ENCODE assay signal across 8 cellular contexts in genomic region chr21:36297555-36297937, GRCh38. TPM values are rescaled to one million over a fixed set of nuclear protein-coding genes. Genes with fewer than 3 reads are reported as not detected.
DNase-seq lines count a peak whose midpoint lies in the region; ATAC-seq, FAIRE-seq and TF ChIP-seq lines count a peak whose summit lies in the region.

No MANE protein-coding gene starts in this region.

- peak overlapping the region; percentile 28 for H3K4me3 ChIP-seq in GM12865 (ENCODE audit: low read depth, low read length)
- H3K4me3 ChIP-seq in OCI-LY7 (ENCODE audit: low read depth, low read length, poor library complexity, severe bottlenecking): peak overlapping the region; percentile 60
- H3K4me3 ChIP-seq in duodenal mucosa (ENCODE audit: low read depth in 1 of 2, low read length in 2 of 2): peak overlapping the region; percentile 67 to 70
- H3K4me3 ChIP-seq in skeletal muscle satellite cell (ENCODE audit: low read length): no peak overlapping the region
- H3K4me3 ChIP-seq in pancreas: peak overlapping the region in 1 of 4 donors; percentile 30

- H2AFZ ChIP-seq in OCI-LY7 (ENCODE audit: low read length): peak overlapping the region; percentile 81; the same call in 1 of the 2 replicates

- no peak for ATAC-seq in pancreas
- ATAC-seq in GM18520 (IDR thresholded peaks at IDR 0.05; ENCODE audit: unreplicated experiment): no peak
- no peak for ATAC-seq in HG02610 (IDR thresholded peaks at IDR 0.05; ENCODE audit: unreplicated experiment)

- H3K36me3 ChIP-seq in OCI-LY7 (ENCODE audit: insufficient read depth, low read length): peaks cover 6% of the 10 kb centered on the region
- peaks cover 5 to 12% of the 10 kb centered on the region in 2 donors for H3K36me3 ChIP-seq in duodenal mucosa (ENCODE audit: control insufficient read depth in 1 of 2, insufficient read depth in 2 of 2, low read length in 2 of 2)
- no peaks in the 10 kb centered on the region for H3K36me3 ChIP-seq in skeletal muscle satellite cell (ENCODE audit: insufficient read depth, low read length)
- no peaks in the 10 kb centered on the region for H3K36me3 ChIP-seq in pancreas

- H3K4me2 ChIP-seq in OCI-LY7 (ENCODE audit: low read length) (peak overlapping the region; percentile 68), skeletal muscle satellite cell (ENCODE audit: low read length) (peak overlapping the region; percentile 44)

- peak overlapping the region; percentile 77 for H3K27ac ChIP-seq in OCI-LY7 (ENCODE audit: low read depth, low read length, poor library complexity, severe bottlenecking)
- H3K27ac ChIP-seq in duodenal mucosa (ENCODE audit: low read depth, low read length): peak overlapping the region; percentile 64
- peak overlapping the region in 2 of 4 donors; percentile 66 to 70 for H3K27ac ChIP-seq in pancreas

- POLR2A ChIA-PET in OCI-LY7 (lab: Charles Lee): interaction anchor here (1.0 to 8.4 kb wide), 5 partner anchors 7 to 31 kb away, joined by 3 to 73 read pairs (median 4); partner anchors contain the start of gene MORC3

- no peak for FAIRE-seq in pancreas (lab: Jason Lieb, UNC)

- no TSS peak for BruUV-seq in OCI-LY7 (replicated peaks; lab: Mats Ljungman, UMichigan)

- no peak for TF ChIP-seq CTCF in GM12865 (IDR thresholded peaks at IDR 0.05; ENCODE audit: insufficient read depth, low read depth, low read length, missing control alignments)
- no peak for TF ChIP-seq CTCF in OCI-LY7 (conservative IDR thresholded peaks at IDR 0.05; ENCODE audit: low read length)
- no peak for TF ChIP-seq CTCF in pancreas (IDR thresholded peaks at IDR 0.05)

- 92 to 96% methylated on average over 3 of the region's 3 CpGs for WGBS in pancreas, 2 donors

- CTCF ChIA-PET in OCI-LY7 (lab: Charles Lee; ENCODE audit: unreplicated experiment): interaction anchor here (1.1 to 1.2 kb wide), 3 partner anchors 9 to 41 kb away, joined by 3 to 4 read pairs (median 3); partner anchors contain the start of gene MORC3

- DNase-seq in GM12865 (ENCODE audit: low read depth) (peak; percentile 46), OCI-LY7 (ENCODE audit: low spot score) (no peak), NCI-H187 (lab: John Stamatoyannopoulos, UW) (no peak), pancreas (no peak)

- H3K79me2 ChIP-seq in OCI-LY7 (ENCODE audit: insufficient read depth, low read depth, low read length): no peaks in the 10 kb centered on the region

- H3K9me2 ChIP-seq in OCI-LY7 (ENCODE audit: insufficient read depth, low read length): no peaks in the 10 kb centered on the region

- peak overlapping the region; percentile 62 to 71 for H3K9ac ChIP-seq in duodenal mucosa (ENCODE audit: low read depth in 1 of 2, low read length in 2 of 2)
- H3K9ac ChIP-seq in skeletal muscle satellite cell (ENCODE audit: low read depth, low read length): no peak overlapping the region

- no peaks in the 10 kb centered on the region for H3K9me3 ChIP-seq in OCI-LY7 (ENCODE audit: low read length)
- H3K9me3 ChIP-seq in duodenal mucosa (ENCODE audit: control insufficient read depth in 1 of 2, low read length in 2 of 2): no peaks in the 10 kb centered on the region
- no peaks in the 10 kb centered on the region for H3K9me3 ChIP-seq in skeletal muscle satellite cell (replicated peaks; ENCODE audit: low read length)
- H3K9me3 ChIP-seq in pancreas: no peaks in the 10 kb centered on the region

- no peaks in the 10 kb centered on the region for H4K20me1 ChIP-seq in OCI-LY7 (ENCODE audit: insufficient read depth, low read length)

- H3K27me3 ChIP-seq in duodenal mucosa (ENCODE audit: control insufficient read depth in 1 of 2, insufficient read depth in 2 of 2, low read length in 2 of 2): no peaks in the 10 kb centered on the region
- no peaks in the 10 kb centered on the region for H3K27me3 ChIP-seq in skeletal muscle satellite cell (ENCODE audit: control insufficient read depth, insufficient read depth, low read length)
- no peaks in the 10 kb centered on the region for H3K27me3 ChIP-seq in pancreas

- intact Hi-C loops in OCI-LY7 (cut with micrococcal nuclease; ENCODE audit: unreplicated experiment) (no loop called here), pancreas (cut with DNase I) (no loop called here)

- H3K4me1 ChIP-seq in OCI-LY7 (ENCODE audit: insufficient read depth, low read length, poor library complexity, severe bottlenecking) (peaks cover 33% of the 10 kb centered on the region), duodenal mucosa (ENCODE audit: control insufficient read depth in 1 of 2, insufficient read depth in 2 of 2, low read length in 2 of 2) (peaks cover 10 to 11% of the 10 kb centered on the region in 2 donors), skeletal muscle satellite cell (ENCODE audit: control insufficient read depth, insufficient read depth, low read length) (peaks cover 9% of the 10 kb centered on the region), pancreas (peaks cover 0 to 6% (median 0%) of the 10 kb centered on the region in 3 donors)

RNA-seq across cellular contexts. Expression of gene MORC3, which starts 22.5 kb away (rescaled TPM):
- 23.0 and 26.4 TPM in 2 replicates for total RNA-seq in OCI-LY7 (2014; rRNA removed; shearing (Covaris generic))
- total RNA-seq in OCI-LY7 (2022) (34.3 and 37.8 TPM in 2 replicates), pancreas (10 to 100 TPM in 5 of 6 donors, 1 to 10 TPM in 1; 8.4 to 19.8 (median 10.9) TPM)
- total RNA-seq in skeletal muscle satellite cell (2012; rRNA removed): 16.2 and 17.2 TPM in 2 replicates
- 10 to 100 TPM in 1 of 2 donors, 1 to 10 TPM in 1; 8.1 to 10.2 TPM for polyA plus RNA-seq in pancreas
